Comparison of ENCODE assay signal across 1 cellular context in the genomic region with DNA sequence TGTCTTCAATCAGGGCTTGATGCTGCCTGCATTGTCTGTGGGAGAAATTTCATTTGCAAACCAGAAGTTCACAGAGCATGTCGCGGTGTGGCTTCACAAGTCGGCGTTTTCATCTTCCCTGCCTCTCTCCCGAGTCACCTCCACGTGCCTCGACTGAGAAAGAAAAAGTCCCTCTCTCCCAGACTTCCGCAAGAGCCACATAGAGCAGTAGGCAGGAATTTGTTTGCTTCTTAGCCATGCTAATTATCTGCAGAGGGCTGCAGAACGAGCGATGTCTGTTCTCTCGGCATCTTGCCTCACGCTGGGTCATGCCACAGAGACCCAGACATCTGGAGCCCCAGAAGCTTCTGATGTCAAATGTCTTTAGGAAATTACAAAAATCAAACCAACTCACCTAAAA.
TF ChIP-seq lines count a peak whose summit lies in the region.

No MANE protein-coding gene starts in this region.

TF ChIP-seq in WTC11, 78 proteins besides CTCF, POLR2A, EP300 and RAD21 (continued from another document):
- TF ChIP-seq TP53 (CRISPR knock-in tag; IDR thresholded peaks at IDR 0.05) (no peak), ATF1 (CRISPR knock-in tag; IDR thresholded peaks at IDR 0.05) (no peak)
TF ChIP-seq in WTC11: peak in this region for 0.
